Comparison of ENCODE assay signal across 1 cellular context in the genomic region with DNA sequence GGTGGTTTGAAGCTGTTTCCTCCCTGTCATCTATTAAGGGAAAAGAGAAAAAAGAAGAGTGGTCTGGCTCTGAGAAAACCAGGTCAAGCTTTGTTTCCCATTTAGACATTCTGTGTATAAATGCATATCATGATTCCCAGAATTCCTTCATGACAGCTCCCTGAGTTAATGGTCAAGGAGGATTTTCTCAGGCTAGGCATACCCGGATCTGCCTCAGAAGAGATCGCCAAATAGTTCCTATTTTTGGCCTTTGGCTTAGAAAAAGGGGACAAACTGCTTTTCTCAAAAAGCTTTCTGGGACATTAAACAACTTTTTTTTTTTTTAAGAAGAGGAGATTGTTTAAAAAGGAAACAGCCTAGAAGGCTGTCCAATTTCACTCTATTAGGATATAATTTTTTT.
TF ChIP-seq lines count a peak whose summit lies in the region.

No MANE protein-coding gene starts in this region.

TF ChIP-seq in GM12878, 131 proteins besides CTCF, POLR2A, EP300 and RAD21 (continued from another document):
- TF ChIP-seq NFXL1 (IDR thresholded peaks at IDR 0.05; ENCODE audit: borderline replicate concordance) (no peak), IKZF2 (IDR thresholded peaks at IDR 0.05) (no peak), TBL1XR1 (IDR thresholded peaks at IDR 0.05; ENCODE audit: low read depth, low read length) (no peak), BMI1 (IDR thresholded peaks at IDR 0.05; ENCODE audit: borderline replicate concordance) (no peak), HDAC2 (IDR thresholded peaks at IDR 0.05) (no peak), NRF1 (conservative IDR thresholded peaks at IDR 0.05; ENCODE audit: low read depth, low read length) (no peak), ZBED1 (IDR thresholded peaks at IDR 0.05; ENCODE audit: borderline replicate concordance) (no peak), NR2C1 (IDR thresholded peaks at IDR 0.05) (no peak), MTA2 (IDR thresholded peaks at IDR 0.05; ENCODE audit: low read depth) (no peak), TCF12 (IDR thresholded peaks at IDR 0.05; ENCODE audit: low read depth, low read length) (no peak)
- TF ChIP-seq, protein P1, sequence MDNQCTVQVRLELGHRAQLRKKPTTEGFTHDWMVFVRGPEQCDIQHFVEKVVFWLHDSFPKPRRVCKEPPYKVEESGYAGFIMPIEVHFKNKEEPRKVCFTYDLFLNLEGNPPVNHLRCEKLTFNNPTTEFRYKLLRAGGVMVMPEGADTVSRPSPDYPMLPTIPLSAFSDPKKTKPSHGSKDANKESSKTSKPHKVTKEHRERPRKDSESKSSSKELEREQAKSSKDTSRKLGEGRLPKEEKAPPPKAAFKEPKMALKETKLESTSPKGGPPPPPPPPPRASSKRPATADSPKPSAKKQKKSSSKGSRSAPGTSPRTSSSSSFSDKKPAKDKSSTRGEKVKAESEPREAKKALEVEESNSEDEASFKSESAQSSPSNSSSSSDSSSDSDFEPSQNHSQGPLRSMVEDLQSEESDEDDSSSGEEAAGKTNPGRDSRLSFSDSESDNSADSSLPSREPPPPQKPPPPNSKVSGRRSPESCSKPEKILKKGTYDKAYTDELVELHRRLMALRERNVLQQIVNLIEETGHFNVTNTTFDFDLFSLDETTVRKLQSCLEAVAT (IDR thresholded peaks at IDR 0.05): no peak
- TF ChIP-seq, protein P2, sequence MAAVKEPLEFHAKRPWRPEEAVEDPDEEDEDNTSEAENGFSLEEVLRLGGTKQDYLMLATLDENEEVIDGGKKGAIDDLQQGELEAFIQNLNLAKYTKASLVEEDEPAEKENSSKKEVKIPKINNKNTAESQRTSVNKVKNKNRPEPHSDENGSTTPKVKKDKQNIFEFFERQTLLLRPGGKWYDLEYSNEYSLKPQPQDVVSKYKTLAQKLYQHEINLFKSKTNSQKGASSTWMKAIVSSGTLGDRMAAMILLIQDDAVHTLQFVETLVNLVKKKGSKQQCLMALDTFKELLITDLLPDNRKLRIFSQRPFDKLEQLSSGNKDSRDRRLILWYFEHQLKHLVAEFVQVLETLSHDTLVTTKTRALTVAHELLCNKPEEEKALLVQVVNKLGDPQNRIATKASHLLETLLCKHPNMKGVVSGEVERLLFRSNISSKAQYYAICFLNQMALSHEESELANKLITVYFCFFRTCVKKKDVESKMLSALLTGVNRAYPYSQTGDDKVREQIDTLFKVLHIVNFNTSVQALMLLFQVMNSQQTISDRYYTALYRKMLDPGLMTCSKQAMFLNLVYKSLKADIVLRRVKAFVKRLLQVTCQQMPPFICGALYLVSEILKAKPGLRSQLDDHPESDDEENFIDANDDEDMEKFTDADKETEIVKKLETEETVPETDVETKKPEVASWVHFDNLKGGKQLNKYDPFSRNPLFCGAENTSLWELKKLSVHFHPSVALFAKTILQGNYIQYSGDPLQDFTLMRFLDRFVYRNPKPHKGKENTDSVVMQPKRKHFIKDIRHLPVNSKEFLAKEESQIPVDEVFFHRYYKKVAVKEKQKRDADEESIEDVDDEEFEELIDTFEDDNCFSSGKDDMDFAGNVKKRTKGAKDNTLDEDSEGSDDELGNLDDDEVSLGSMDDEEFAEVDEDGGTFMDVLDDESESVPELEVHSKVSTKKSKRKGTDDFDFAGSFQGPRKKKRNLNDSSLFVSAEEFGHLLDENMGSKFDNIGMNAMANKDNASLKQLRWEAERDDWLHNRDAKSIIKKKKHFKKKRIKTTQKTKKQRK (IDR thresholded peaks at IDR 0.05; ENCODE audit: low read depth, low read length): no peak
